Comparison of ENCODE assay signal across 10 cellular contexts in genomic region chr5:165497707-165498106, GRCh38.
DNase-seq lines count a peak whose midpoint lies in the region; ATAC-seq, FAIRE-seq and TF ChIP-seq lines count a peak whose summit lies in the region.
"Had no signal": no experiment of that assay in that cellular context is flagged by ENCODE, and none has a peak within 500 bp of the region (broad histone marks: within the 10 kb centered on the region; RNA-seq: fewer than 3 reads in every experiment).

No MANE protein-coding gene starts in this region.

- intact Hi-C loops in Right ventricle myocardium superior (cut with DNase I): no loop called here

- ATAC-seq in activated naive CD4-positive, alpha-beta T cell treated with anti-CD3 and anti-CD28 coated beads, Interleukin-2, amount 50 U/mL, for 72 hours: no peak
- ATAC-seq in Right ventricle myocardium superior (ENCODE audit: poor library complexity): no peak
- ATAC-seq: left colon had no signal

- H3K9me3 Mint-ChIP-seq in activated naive CD4-positive, alpha-beta T cell treated with anti-CD3 and anti-CD28 coated beads, Interleukin-2, amount 50 U/mL, for 72 hours: no peaks in the 10 kb centered on the region

- no peaks in the 10 kb centered on the region for H3K36me3 Mint-ChIP-seq in activated naive CD4-positive, alpha-beta T cell treated with anti-CD3 and anti-CD28 coated beads, Interleukin-2, amount 50 U/mL, for 72 hours

- H3K27ac Mint-ChIP-seq in activated naive CD4-positive, alpha-beta T cell treated with anti-CD3 and anti-CD28 coated beads, Interleukin-2, amount 50 U/mL, for 72 hours: no peak overlapping the region

- FAIRE-seq in RCC 7860 (lab: Jason Lieb, UNC): no peak

- no peak for TF ChIP-seq CTCF in fibroblast of pulmonary artery (IDR thresholded peaks at IDR 0.05; ENCODE audit: low read length, missing control alignments)

- peak; percentile 39 for DNase-seq in CD1c-positive myeloid dendritic cell (ENCODE audit: extremely low spot score)
- peak; percentile 5 for DNase-seq in HCEC 1CT
- DNase-seq in RCC 7860 (ENCODE audit: low spot score): peak; percentile 24
- DNase-seq in fibroblast of pulmonary artery (ENCODE audit: low read depth): peak; percentile 1
- no peak for DNase-seq in activated naive CD4-positive, alpha-beta T cell treated with anti-CD3 and anti-CD28 coated beads, Interleukin-2, amount 50 U/mL, for 72 hours (ENCODE audit: low spot score in 2 of 2)
- DNase-seq in Right ventricle myocardium superior: no peak
- no peak for DNase-seq in activated CD4-positive, alpha-beta T cell treated with anti-CD3 and anti-CD28 coated beads for 48 hours
- no peak for DNase-seq in NCI-H345 (lab: John Stamatoyannopoulos, UW)
- DNase-seq: left colon, T-helper 1 cell had no signal

- H3K4me3 ChIP-seq in fibroblast of pulmonary artery (replicated peaks; ENCODE audit: low read depth, low read length): no peak overlapping the region

Comparison
In these comparisons a context has a peak if more than half of its experiments do, and no peak if none do; other contexts are left out.
1. DNase-seq: peak in CD1c-positive myeloid dendritic cell (single experiment), HCEC 1CT (single experiment), RCC 7860 (single experiment) and fibroblast of pulmonary artery (single experiment); none in activated naive CD4-positive, alpha-beta T cell treated with anti-CD3 and anti-CD28 coated beads, Interleukin-2, amount 50 U/mL, for 72 hours (0 of 2), Right ventricle myocardium superior (single experiment), activated CD4-positive, alpha-beta T cell treated with anti-CD3 and anti-CD28 coated beads for 48 hours (single experiment) and NCI-H345 (single experiment).